ENCODE assay signal across 8 cellular contexts in genomic region chr2:235551965-235552364, GRCh38. TPM values are rescaled to one million over a fixed set of nuclear protein-coding genes. Genes with fewer than 3 reads are reported as not detected.
DNase-seq lines count a peak whose midpoint lies in the region; ATAC-seq, FAIRE-seq and TF ChIP-seq lines count a peak whose summit lies in the region.

No MANE protein-coding gene starts in this region.

- no peak overlapping the region for H3K4me3 ChIP-seq in astrocyte of the spinal cord (ENCODE audit: low read depth, low read length)
- no peak overlapping the region for H3K4me3 ChIP-seq in upper lobe of right lung

- no peaks in the 10 kb centered on the region for H3K36me3 ChIP-seq in upper lobe of right lung

- in situ Hi-C loops in astrocyte of the spinal cord (cut with HindIII; ENCODE audit: low sequenced_read_pairs): no loop called here

- intact Hi-C loops in upper lobe of right lung (cut with DNase I): no loop called here

- H3K4me1 ChIP-seq in upper lobe of right lung: peaks cover 23% of the 10 kb centered on the region

- no peaks in the 10 kb centered on the region for H3K27me3 ChIP-seq in upper lobe of right lung

- no peaks in the 10 kb centered on the region for H3K9me3 ChIP-seq in upper lobe of right lung

- no peak for TF ChIP-seq POLR2A in GM12892 (IDR thresholded peaks at IDR 0.05; ENCODE audit: low read depth, low read length)

- peak; percentile 70 for ATAC-seq in upper lobe of right lung
- no peak for ATAC-seq in HG02938 (IDR thresholded peaks at IDR 0.05; ENCODE audit: unreplicated experiment)
- no peak for ATAC-seq in GM21576 (IDR thresholded peaks at IDR 0.05; ENCODE audit: unreplicated experiment)

- peak; percentile 41 for DNase-seq in GM03348 (ENCODE audit: low spot score)
- peak; percentile 50 for DNase-seq in NCI-H146 (lab: John Stamatoyannopoulos, UW)
- DNase-seq in astrocyte of the spinal cord (ENCODE audit: low read depth, low spot score): peak; percentile 56
- DNase-seq in iPS-NIHi7 (ENCODE audit: extremely low spot score): peak; percentile 71
- peak; percentile 74 for DNase-seq in upper lobe of right lung
- DNase-seq in GM12892 (ENCODE audit: insufficient read length): no peak

- peak; percentile 74 for TF ChIP-seq CTCF in astrocyte of the spinal cord (IDR thresholded peaks at IDR 0.05; ENCODE audit: low read depth, low read length)
- peak; percentile 48 for TF ChIP-seq CTCF in upper lobe of right lung (IDR thresholded peaks at IDR 0.05)

- H3K27ac ChIP-seq in upper lobe of right lung: no peak overlapping the region

- no peak for FAIRE-seq in GM12892 (lab: Jason Lieb, UNC)

RNA-seq across cellular contexts. Expression of gene AGAP1, which starts 58.1 kb away (rescaled TPM):
- total RNA-seq in upper lobe of right lung: 33.4 TPM
- polyA plus RNA-seq in GM12892 (2012; ENCODE audit: missing spikeins): not detected
